ENCODE assay signal across 30 cellular contexts in genomic region chr7:99177165-99177564, GRCh38. TPM values are rescaled to one million over a fixed set of nuclear protein-coding genes. Genes with fewer than 3 reads are reported as not detected.
DNase-seq lines count a peak whose midpoint lies in the region; ATAC-seq and TF ChIP-seq lines count a peak whose summit lies in the region.
"Had no signal": no experiment of that assay in that cellular context is flagged by ENCODE, and none has a peak within 500 bp of the region (broad histone marks: within the 10 kb centered on the region; RNA-seq: fewer than 3 reads in every experiment).

No MANE protein-coding gene starts in this region.

- no peak overlapping the region for H3K27ac Mint-ChIP-seq in GM23338
- no peak overlapping the region for H3K27ac Mint-ChIP-seq in endothelial cell (ENCODE audit: unreplicated experiment)
- H3K27ac Mint-ChIP-seq in activated CD4-positive, alpha-beta memory T cell treated with anti-CD3 and anti-CD28 coated beads for 36 hours = no peak overlapping the region
- H3K27ac Mint-ChIP-seq: CD4-positive, alpha-beta memory T cell; CD4-positive, CD25-positive, alpha-beta regulatory T cell; CD8-positive, alpha-beta memory T cell had no signal

- no peak for ATAC-seq in GM23338
- ATAC-seq: GM12878 had no signal

- H2AFZ ChIP-seq in GM23338 = 0 out of 2 replicates have a peak overlapping the region, but pooled peaks have one; percentile 18

- H3K27me3 Mint-ChIP-seq in GM23338 (ENCODE audit: insufficient read depth, low read depth, poor library complexity) (peaks cover 6% of the 10 kb centered on the region), endothelial cell (ENCODE audit: unreplicated experiment) (peaks cover 2% of the 10 kb centered on the region)
- peaks cover 2% of the 10 kb centered on the region for H3K27me3 Mint-ChIP-seq in activated CD4-positive, alpha-beta memory T cell treated with anti-CD3 and anti-CD28 coated beads for 36 hours

- TF ChIP-seq CTCF in GM23338 (conservative IDR thresholded peaks at IDR 0.05; ENCODE audit: low read depth in 2 of 2) = no peak
- TF ChIP-seq CTCF in HEK293 (tag by site-specific recombination; IDR thresholded peaks at IDR 0.05) = no peak
- no peak for TF ChIP-seq CTCF in WERI-Rb-1 (IDR thresholded peaks at IDR 0.05; ENCODE audit: low read depth, low read length)
- TF ChIP-seq CTCF in endothelial cell (IDR thresholded peaks at IDR 0.05; ENCODE audit: unreplicated experiment) = no peak
- TF ChIP-seq CTCF in ascending aorta (IDR thresholded peaks at IDR 0.05) = no peak

- intact Hi-C loops in ascending aorta (cut with DNase I) = no loop called here
- intact Hi-C loops in activated CD4-positive, alpha-beta memory T cell treated with anti-CD3 and anti-CD28 coated beads for 36 hours (cut with micrococcal nuclease) = no loop called here

- no peaks in the 10 kb centered on the region for H3K79me2 ChIP-seq in GM23338 (replicated peaks; ENCODE audit: insufficient read depth)

- H3K27me3 ChIP-seq in GM23338 (ENCODE audit: insufficient read depth) (no peaks in the 10 kb centered on the region), WERI-Rb-1 (ENCODE audit: insufficient read depth, low read depth, severe bottlenecking) (no peaks in the 10 kb centered on the region), ascending aorta (no peaks in the 10 kb centered on the region)
- H3K27me3 ChIP-seq: BLaER1 had no signal

- H3K9me3 Mint-ChIP-seq in GM23338 (no peaks in the 10 kb centered on the region; the same call in 2 of the 3 replicates), endothelial cell (ENCODE audit: unreplicated experiment) (no peaks in the 10 kb centered on the region)
- H3K9me3 Mint-ChIP-seq in activated CD4-positive, alpha-beta memory T cell treated with anti-CD3 and anti-CD28 coated beads for 36 hours = no peaks in the 10 kb centered on the region
- H3K9me3 Mint-ChIP-seq: CD14-positive monocyte; CD4-positive, alpha-beta memory T cell; CD4-positive, CD25-positive, alpha-beta regulatory T cell; CD8-positive, alpha-beta memory T cell had no signal

- H3K36me3 Mint-ChIP-seq in GM23338 (ENCODE audit: low read depth) (no peaks in the 10 kb centered on the region), endothelial cell (ENCODE audit: low read depth, unreplicated experiment) (no peaks in the 10 kb centered on the region)
- no peaks in the 10 kb centered on the region for H3K36me3 Mint-ChIP-seq in activated CD4-positive, alpha-beta memory T cell treated with anti-CD3 and anti-CD28 coated beads for 36 hours
- H3K36me3 Mint-ChIP-seq: CD14-positive monocyte; CD4-positive, alpha-beta memory T cell; CD4-positive, CD25-positive, alpha-beta regulatory T cell; CD8-positive, alpha-beta memory T cell had no signal

- POLR2A ChIA-PET in HEK293 (lab: Yijun Ruan, JAX) = no interaction called here
- POLR2A ChIA-PET in activated CD4-positive, alpha-beta memory T cell treated with anti-CD3 and anti-CD28 coated beads for 36 hours (lab: Charles Lee) = no interaction called here

- H3F3A ChIP-seq in GM23338 (replicated peaks; ENCODE audit: low read depth) = no peaks in the 10 kb centered on the region

- H3K4me3 ChIP-seq in GM23338 = no peak overlapping the region
- no peak overlapping the region for H3K4me3 ChIP-seq in HEK293 (ENCODE audit: low read depth, low read length)
- H3K4me3 ChIP-seq in WERI-Rb-1 (ENCODE audit: low read depth, low read length) = no peak overlapping the region
- H3K4me3 ChIP-seq in ascending aorta = no peak overlapping the region
- H3K4me3 ChIP-seq: BLaER1, GM12878 had no signal

- no peaks in the 10 kb centered on the region for H3K36me3 ChIP-seq in GM23338 (ENCODE audit: insufficient read depth)
- no peaks in the 10 kb centered on the region for H3K36me3 ChIP-seq in HEK293 (ENCODE audit: control insufficient read depth in 2 of 2, insufficient read depth in 1 of 2, low read length in 2 of 2)
- no peaks in the 10 kb centered on the region for H3K36me3 ChIP-seq in WERI-Rb-1
- H3K36me3 ChIP-seq in ascending aorta = no peaks in the 10 kb centered on the region
- H3K36me3 ChIP-seq: BE2C, BLaER1 had no signal

- H3K4me3 Mint-ChIP-seq in GM23338 = no peak overlapping the region
- peak overlapping the region; percentile 45 for H3K4me3 Mint-ChIP-seq in endothelial cell (ENCODE audit: unreplicated experiment)
- no peak overlapping the region for H3K4me3 Mint-ChIP-seq in activated CD4-positive, alpha-beta memory T cell treated with anti-CD3 and anti-CD28 coated beads for 36 hours
- H3K4me3 Mint-ChIP-seq: CD14-positive monocyte; CD4-positive, alpha-beta memory T cell; CD4-positive, CD25-positive, alpha-beta regulatory T cell; CD8-positive, alpha-beta memory T cell had no signal

- H4K20me1 ChIP-seq in GM23338 (replicated peaks; ENCODE audit: insufficient read depth) = no peaks in the 10 kb centered on the region
- H4K20me1 ChIP-seq: BLaER1 had no signal

- H3K27ac ChIP-seq in GM23338 (ENCODE audit: low read depth) (no peak overlapping the region), HEK293 (ENCODE audit: extremely low read depth, low read depth, low read length) (no peak overlapping the region), WERI-Rb-1 (peak overlapping the region; percentile 56), ascending aorta (no peak overlapping the region)
- H3K27ac ChIP-seq: BLaER1 had no signal

- no peaks in the 10 kb centered on the region for H3K9me2 ChIP-seq in GM23338 (ENCODE audit: insufficient read depth)

- no peak for DNase-seq in GM23338 (ENCODE audit: low spot score)
- peak; percentile 80 for DNase-seq in WERI-Rb-1
- DNase-seq in endothelial cell (ENCODE audit: low spot score) = no peak
- no peak for DNase-seq in activated naive CD4-positive, alpha-beta T cell treated with Interleukin-2 at 50 U/mL for 16 hours
- no peak for DNase-seq in ascending aorta (ENCODE audit: low spot score in 2 of 2)
- no peak for DNase-seq in glomerular visceral epithelial cell (ENCODE audit: extremely low spot score)
- DNase-seq in activated CD4-positive, alpha-beta memory T cell treated with anti-CD3 and anti-CD28 coated beads for 36 hours = no peak
- DNase-seq: 8988T; ACHN; BE2C; C1 segment of cervical spinal cord; CD4-positive, alpha-beta memory T cell; CD4-positive, CD25-positive, alpha-beta regulatory T cell; CD8-positive, alpha-beta memory T cell; COR-L47; DMS 273 treated with DMSO at 0.1 percent for 48 hours; DMS153; DMS53; DMS79; DND-41; EL; GDM1 had no signal

- H3K9me3 ChIP-seq in HEK293 (ENCODE audit: control insufficient read depth, insufficient read depth, low read depth, low read length) = no peaks in the 10 kb centered on the region
- no peaks in the 10 kb centered on the region for H3K9me3 ChIP-seq in WERI-Rb-1 (ENCODE audit: severe bottlenecking)
- H3K9me3 ChIP-seq in ascending aorta = no peaks in the 10 kb centered on the region
- H3K9me3 ChIP-seq: BE2C, BLaER1 had no signal

- H3K4me1 ChIP-seq in GM23338 (ENCODE audit: insufficient read depth) (no peaks in the 10 kb centered on the region), HEK293 (ENCODE audit: control insufficient read depth, insufficient read depth, low read length) (no peaks in the 10 kb centered on the region), ascending aorta (no peaks in the 10 kb centered on the region)
- H3K4me1 ChIP-seq: BE2C, BLaER1 had no signal

- no peak overlapping the region for H3K4me2 ChIP-seq in GM23338
- H3K4me2 ChIP-seq: BLaER1 had no signal

- H3K4me1 Mint-ChIP-seq in GM23338 (no peaks in the 10 kb centered on the region), endothelial cell (ENCODE audit: unreplicated experiment) (no peaks in the 10 kb centered on the region)
- H3K4me1 Mint-ChIP-seq in activated CD4-positive, alpha-beta memory T cell treated with anti-CD3 and anti-CD28 coated beads for 36 hours (ENCODE audit: low read depth) = no peaks in the 10 kb centered on the region
- H3K4me1 Mint-ChIP-seq: CD4-positive, alpha-beta memory T cell; CD4-positive, CD25-positive, alpha-beta regulatory T cell; CD8-positive, alpha-beta memory T cell had no signal

- CTCF ChIA-PET in HEK293 (lab: Yijun Ruan, JAX) = no interaction called here
- CTCF ChIA-PET in activated CD4-positive, alpha-beta memory T cell treated with anti-CD3 and anti-CD28 coated beads for 36 hours (lab: Charles Lee) = no interaction called here

TF ChIP-seq in HEK293, 187 proteins besides CTCF, POLR2A, EP300 and RAD21:
- TF ChIP-seq ZNF513 (tag by site-specific recombination; IDR thresholded peaks at IDR 0.05) (no peak), KLF1 (tag by site-specific recombination; IDR thresholded peaks at IDR 0.05) (peak; percentile 55)

RNA-seq across cellular contexts. Expression of gene KPNA7, which starts 30.8 kb away (rescaled TPM):
- not detected in 2 replicates for total RNA-seq in GM23338 (2014; rRNA removed; shearing (Covaris generic))
- polyA plus RNA-seq in GM23338 (2016; fragmentation: Nextera tagmentation; extraction: Ambion mirVana) = not detected in 2 replicates
- total RNA-seq in endothelial cell (ENCODE audit: unreplicated experiment) = not detected
- not detected for total RNA-seq in ascending aorta
- total RNA-seq in activated CD4-positive, alpha-beta memory T cell treated with anti-CD3 and anti-CD28 coated beads for 36 hours = not detected
- total RNA-seq: A673; CD4-positive, alpha-beta memory T cell; CD4-positive, CD25-positive, alpha-beta regulatory T cell; CD8-positive, alpha-beta memory T cell; Daoy; G401; GM12878 had no signal
- polyA plus RNA-seq: AG04450; CD14-positive monocyte; CD4-positive, alpha-beta memory T cell; CD4-positive, CD25-positive, alpha-beta regulatory T cell; CD8-positive, alpha-beta memory T cell had no signal

RNA-seq across cellular contexts. Expression of gene SMURF1, which starts 33.3 kb away (rescaled TPM):
- total RNA-seq in GM23338 (2014; rRNA removed; shearing (Covaris generic)) = 17.5 and 23.9 TPM in 2 replicates
- polyA plus RNA-seq in GM23338 (2016; fragmentation: Nextera tagmentation; extraction: Ambion mirVana) = 5.0 and 5.8 TPM in 2 replicates
- total RNA-seq in endothelial cell (ENCODE audit: unreplicated experiment) (32.5 TPM), ascending aorta (26.5 TPM)
- 10 to 100 TPM; 14.0 to 16.2 TPM for total RNA-seq in activated CD4-positive, alpha-beta memory T cell treated with anti-CD3 and anti-CD28 coated beads for 36 hours
